In genomic region chr9:4887556-4887955, GRCh38 we compare ENCODE assay signal across 12 cellular contexts.
DNase-seq lines count a peak whose midpoint lies in the region; ATAC-seq, FAIRE-seq and TF ChIP-seq lines count a peak whose summit lies in the region.
"Had no signal": no experiment of that assay in that cellular context is flagged by ENCODE, and none has a peak within 500 bp of the region (broad histone marks: within the 10 kb centered on the region; RNA-seq: fewer than 3 reads in every experiment).

No MANE protein-coding gene starts in this region.

- in situ Hi-C loops in K562 (cut with MboI): no loop called here
- in situ Hi-C loops in GM13977 (cut with MboI; ENCODE audit: low pct_unique_long_range_greater_than_20kb, low sequenced_read_pairs, unreplicated experiment): no loop called here

- no peak overlapping the region for H3K9ac ChIP-seq in K562 (ENCODE audit: insufficient read depth in 1 of 2, low read depth in 2 of 2, low read length in 2 of 2)

- ATAC-seq in K562 (peak; percentile 34; the same call in 2 of the 3 replicates), left lung (peak; percentile 92), GM21390 (IDR thresholded peaks at IDR 0.05; ENCODE audit: unreplicated experiment) (no peak)

- H3K27me3 ChIP-seq in K562 (ENCODE audit: control insufficient read depth in 2 of 2, insufficient read depth in 2 of 2, low read length in 2 of 2) (no peaks in the 10 kb centered on the region), left lung (no peaks in the 10 kb centered on the region)
- H3K27me3 ChIP-seq: neutrophil had no signal

- no peaks in the 10 kb centered on the region for H4K20me1 ChIP-seq in K562 (replicated peaks; ENCODE audit: control insufficient read depth, insufficient read depth, low read length)

- no peak overlapping the region for H3K4me2 ChIP-seq in K562 (ENCODE audit: insufficient read depth, low read length)

- no peak for TF ChIP-seq CTCF in LNCaP clone FGC (IDR thresholded peaks at IDR 0.05; ENCODE audit: control insufficient read depth, extremely low read depth, insufficient read depth)
- TF ChIP-seq CTCF in K562 (IDR thresholded peaks at IDR 0.05 in 2 of 3, conservative IDR thresholded peaks at IDR 0.05 in 1 of 3; ENCODE audit: insufficient read depth in 2 of 3, low read depth in 1 of 3, low read length in 3 of 3): no peak
- no peak for TF ChIP-seq CTCF in left lung (IDR thresholded peaks at IDR 0.05)
- no peak for TF ChIP-seq CTCF in GM13977 (IDR thresholded peaks at IDR 0.05; ENCODE audit: extremely low read depth, insufficient read depth, missing control alignments)

- H3K4me1 ChIP-seq in K562 (replicated peaks in 1 of 2; ENCODE audit: control insufficient read depth in 2 of 2, insufficient read depth in 2 of 2, low read length in 2 of 2) (peaks cover 7 to 8% of the 10 kb centered on the region in 2 experiments; a peak in 3 of 5 replicates), left lung (no peaks in the 10 kb centered on the region)

- H3K79me2 ChIP-seq in K562 (ENCODE audit: control insufficient read depth, insufficient read depth, low read length): no peaks in the 10 kb centered on the region

- H3K9me3 ChIP-seq in K562 (replicated peaks; ENCODE audit: control insufficient read depth, insufficient read depth, low read depth, low read length) (no peaks in the 10 kb centered on the region), left lung (no peaks in the 10 kb centered on the region)
- H3K9me3 ChIP-seq: neutrophil had no signal

- no peak overlapping the region for H3K4me3 ChIP-seq in LNCaP clone FGC (ENCODE audit: low read depth, low read length)
- no peak overlapping the region for H3K4me3 ChIP-seq in K562
- H3K4me3 ChIP-seq in left lung: no peak overlapping the region

- WGBS in K562 (ENCODE audit: insufficient coverage, low coverage, missing lambda C conversion rate): 44% methylated on average over 4 of the region's 4 CpGs

- CTCF ChIA-PET in K562 (lab: Yijun Ruan, JAX; ENCODE audit: low intra/inter-chr PET ratio): no interaction called here

- no peak overlapping the region for H3K27ac ChIP-seq in K562 (ENCODE audit: extremely low read depth, low read depth, low read length)
- H3K27ac ChIP-seq in left lung: no peak overlapping the region
- H3K27ac ChIP-seq: C4-2B, epithelial cell of prostate had no signal

- H3K36me3 ChIP-seq in K562 (ENCODE audit: control insufficient read depth, insufficient read depth, low read length): peaks cover 18% of the 10 kb centered on the region; the same call in 1 of the 3 replicates
- peaks cover 0 to 4% of the 10 kb centered on the region in 2 donors for H3K36me3 ChIP-seq in left lung
- H3K36me3 ChIP-seq: neutrophil had no signal

- no peak overlapping the region for H2AFZ ChIP-seq in K562 (ENCODE audit: low read depth, low read length)

- DNase-seq in AG08396 (ENCODE audit: low spot score) (peak; percentile 20), LNCaP clone FGC (ENCODE audit: low read depth) (peak; percentile 17), K562 (ENCODE audit: extremely low read depth in 1 of 4, low spot score in 3 of 4) (no peak), left lung (peak in 1 of 2 donors; percentile 55), NCI-H2227 (lab: John Stamatoyannopoulos, UW; ENCODE audit: unreplicated experiment) (no peak), GM13977 (ENCODE audit: low spot score) (no peak), NCI-H2081 (lab: John Stamatoyannopoulos, UW) (no peak)
- DNase-seq: stimulated activated CD4-positive, alpha-beta T cell treated with anti-CD3 and anti-CD28 coated beads, Interleukin-4, amount 100 ng/mL, for 4 hours had no signal

- no peaks in the 10 kb centered on the region for H3K9me1 ChIP-seq in K562 (ENCODE audit: control insufficient read depth, insufficient read depth, low read length)

- intact Hi-C loops in K562 (cut with micrococcal nuclease) (no loop called here), left lung (cut with DNase I) (no loop called here)

- POLR2A ChIA-PET in K562 (lab: Yijun Ruan, JAX): interaction anchor here (0.6 to 1.5 kb wide), 2 partner anchors 20 to 22 kb away, joined by 3 to 4 read pairs; no protein-coding TSS in a partner anchor

- FAIRE-seq in K562 (lab: Jason Lieb, UNC): no peak

- no peak for TF ChIP-seq POLR2A in K562 (conservative IDR thresholded peaks at IDR 0.05)

- no TSS peak for BruUV-seq in K562 (replicated peaks; lab: Mats Ljungman, UMichigan)

- no peak for TF ChIP-seq RAD21 in K562 (CRISPR knock-in tag; conservative IDR thresholded peaks at IDR 0.05 in 1 of 2, IDR thresholded peaks at IDR 0.05 in 1 of 2)

- no peak for TF ChIP-seq EP300 in K562 (IDR thresholded peaks at IDR 0.05; ENCODE audit: low read length)

TF ChIP-seq in K562, 482 proteins besides CTCF, POLR2A, EP300 and RAD21:
- TF ChIP-seq FOXK2 (conservative IDR thresholded peaks at IDR 0.05 in 1 of 2, IDR thresholded peaks at IDR 0.05 in 1 of 2; ENCODE audit: low read depth in 2 of 2) (no peak), E2F8 (IDR thresholded peaks at IDR 0.05; ENCODE audit: low read depth, partially characterized antibody) (no peak), GABPB2 (CRISPR knock-in tag; conservative IDR thresholded peaks at IDR 0.05) (no peak)
- TF ChIP-seq, protein P1, sequence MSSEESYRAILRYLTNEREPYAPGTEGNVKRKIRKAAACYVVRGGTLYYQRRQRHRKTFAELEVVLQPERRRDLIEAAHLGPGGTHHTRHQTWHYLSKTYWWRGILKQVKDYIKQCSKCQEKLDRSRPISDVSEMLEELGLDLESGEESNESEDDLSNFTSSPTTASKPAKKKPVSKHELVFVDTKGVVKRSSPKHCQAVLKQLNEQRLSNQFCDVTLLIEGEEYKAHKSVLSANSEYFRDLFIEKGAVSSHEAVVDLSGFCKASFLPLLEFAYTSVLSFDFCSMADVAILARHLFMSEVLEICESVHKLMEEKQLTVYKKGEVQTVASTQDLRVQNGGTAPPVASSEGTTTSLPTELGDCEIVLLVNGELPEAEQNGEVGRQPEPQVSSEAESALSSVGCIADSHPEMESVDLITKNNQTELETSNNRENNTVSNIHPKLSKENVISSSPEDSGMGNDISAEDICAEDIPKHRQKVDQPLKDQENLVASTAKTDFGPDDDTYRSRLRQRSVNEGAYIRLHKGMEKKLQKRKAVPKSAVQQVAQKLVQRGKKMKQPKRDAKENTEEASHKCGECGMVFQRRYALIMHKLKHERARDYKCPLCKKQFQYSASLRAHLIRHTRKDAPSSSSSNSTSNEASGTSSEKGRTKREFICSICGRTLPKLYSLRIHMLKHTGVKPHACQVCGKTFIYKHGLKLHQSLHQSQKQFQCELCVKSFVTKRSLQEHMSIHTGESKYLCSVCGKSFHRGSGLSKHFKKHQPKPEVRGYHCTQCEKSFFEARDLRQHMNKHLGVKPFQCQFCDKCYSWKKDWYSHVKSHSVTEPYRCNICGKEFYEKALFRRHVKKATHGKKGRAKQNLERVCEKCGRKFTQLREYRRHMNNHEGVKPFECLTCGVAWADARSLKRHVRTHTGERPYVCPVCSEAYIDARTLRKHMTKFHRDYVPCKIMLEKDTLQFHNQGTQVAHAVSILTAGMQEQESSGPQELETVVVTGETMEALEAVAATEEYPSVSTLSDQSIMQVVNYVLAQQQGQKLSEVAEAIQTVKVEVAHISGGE (CRISPR knock-in tag; IDR thresholded peaks at IDR 0.05): no peak

Comparison
In these comparisons a context has a peak if more than half of its experiments do, and no peak if none do; other contexts are left out.
1. DNase-seq: peak in AG08396 (single experiment) and LNCaP clone FGC (single experiment); none in K562 (0 of 4), NCI-H2227 (single experiment), GM13977 (single experiment) and NCI-H2081 (0 of 2).